33 cellular contexts compared by ENCODE assay signal in genomic region chr17:48247603-48248002, GRCh38.
"Had no signal": no experiment of that assay in that cellular context is flagged by ENCODE, and none has a peak within 500 bp of the region (broad histone marks: within the 10 kb centered on the region; RNA-seq: fewer than 3 reads in every experiment).

No MANE protein-coding gene starts in this region.

- H3K9me3 Mint-ChIP-seq: activated CD4-positive, alpha-beta memory T cell treated with anti-CD3 and anti-CD28 coated beads, Interleukin-2, amount 10 ng/mL, durations not matched to agents 7 days and 5 days; activated naive CD8-positive, alpha-beta T cell treated with anti-CD3 and anti-CD28 coated beads for 36 hours; activated T-cell treated with anti-CD3 and anti-CD28 coated beads, Interleukin-2, amount 50 U/mL, for 72 hours; activated T-helper 17 cell treated with anti-CD3 and anti-CD28 coated beads, Interleukin-2, amount 50 U/mL, for 72 hours; central memory CD8-positive, alpha-beta T cell; dendritic cell treated with granulocyte-macrophage colony-stimulating factor and Interleukin-4, amounts not matched to agents 40 ng/mL and 50 ng/mL, for 4 days had no signal

- H3K36me3 ChIP-seq: brain microvascular endothelial cell, cardiac muscle cell, colonic mucosa, MG63, SJCRH30, WERI-Rb-1 had no signal

- H3K4me3 ChIP-seq: cardiac muscle cell, colonic mucosa, MG63, PC-9, SJCRH30, SK-N-MC had no signal

- H3K27me3 ChIP-seq: brain microvascular endothelial cell, colonic mucosa, MG63, SJCRH30 had no signal

- DNase-seq: activated CD4-positive, alpha-beta memory T cell treated with anti-CD3 and anti-CD28 coated beads, Interleukin-2, amount 10 ng/mL, durations not matched to agents 7 days and 5 days; activated CD4-positive, alpha-beta T cell treated with anti-CD3 and anti-CD28 coated beads for 1 hour; activated CD4-positive, alpha-beta T cell treated with anti-CD3 and anti-CD28 coated beads for 48 hours; activated CD4-positive, CD25-positive, alpha-beta regulatory T cell; activated CD8-positive, alpha-beta memory T cell treated with anti-CD3 and anti-CD28 coated beads for 24 hours; activated CD8-positive, alpha-beta memory T cell treated with anti-CD3 and anti-CD28 coated beads, Interleukin-2, amount 10 ng/mL, durations not matched to agents 7 days and 5 days; activated CD8-positive, alpha-beta memory T cell treated with anti-CD3 and anti-CD28 coated beads, Interleukin-2, amount 50 U/mL, for 48 hours; activated effector memory CD4-positive, alpha-beta T cell treated with anti-CD3 and anti-CD28 coated beads, Interleukin-2, amount 50 U/mL, for 16 hours; activated naive CD4-positive, alpha-beta T cell; activated naive CD4-positive, alpha-beta T cell treated with anti-CD3 and anti-CD28 coated beads, Interleukin-2, amount 50 U/mL, for 16 hours; activated naive CD8-positive, alpha-beta T cell treated with anti-CD3 and anti-CD28 coated beads for 36 hours; activated T-cell treated with anti-CD3 and anti-CD28 coated beads, Interleukin-2, amount 50 U/mL, for 72 hours; amniotic stem cell; aorta; brain microvascular endothelial cell; colonic mucosa; MG63; NCI-H1092; NCI-H1436 treated with DMSO at 0.1 percent for 48 hours; NCI-H1694 treated with DMSO at 0.1 percent for 48 hours; NCI-H2029; NCI-H345; NCI-H524 treated with DMSO at 0.1 percent for 48 hours; PC-9; Right ventricle myocardium superior; SJCRH30; T1000; WERI-Rb-1 had no signal

- H3K9me3 ChIP-seq: colonic mucosa, MG63, SJCRH30 had no signal

- H3K4me3 Mint-ChIP-seq: activated CD4-positive, alpha-beta memory T cell treated with anti-CD3 and anti-CD28 coated beads, Interleukin-2, amount 10 ng/mL, durations not matched to agents 7 days and 5 days; activated CD8-positive, alpha-beta memory T cell treated with anti-CD3 and anti-CD28 coated beads, Interleukin-2, amount 10 ng/mL, durations not matched to agents 7 days and 5 days; activated naive CD8-positive, alpha-beta T cell treated with anti-CD3 and anti-CD28 coated beads for 36 hours; activated T-cell treated with anti-CD3 and anti-CD28 coated beads, Interleukin-2, amount 50 U/mL, for 72 hours; activated T-helper 17 cell treated with anti-CD3 and anti-CD28 coated beads, Interleukin-2, amount 50 U/mL, for 72 hours; central memory CD8-positive, alpha-beta T cell; dendritic cell treated with granulocyte-macrophage colony-stimulating factor and Interleukin-4, amounts not matched to agents 40 ng/mL and 50 ng/mL, for 4 days had no signal

- H3K4me1 ChIP-seq: colonic mucosa had no signal

- H3K36me3 Mint-ChIP-seq: activated naive CD8-positive, alpha-beta T cell treated with anti-CD3 and anti-CD28 coated beads for 36 hours had no signal

- H3K27ac Mint-ChIP-seq: activated CD4-positive, alpha-beta memory T cell treated with anti-CD3 and anti-CD28 coated beads, Interleukin-2, amount 10 ng/mL, durations not matched to agents 7 days and 5 days; activated CD8-positive, alpha-beta memory T cell treated with anti-CD3 and anti-CD28 coated beads, Interleukin-2, amount 10 ng/mL, durations not matched to agents 7 days and 5 days; activated naive CD8-positive, alpha-beta T cell treated with anti-CD3 and anti-CD28 coated beads for 36 hours; activated T-helper 17 cell treated with anti-CD3 and anti-CD28 coated beads, Interleukin-2, amount 50 U/mL, for 72 hours; dendritic cell treated with granulocyte-macrophage colony-stimulating factor and Interleukin-4, amounts not matched to agents 40 ng/mL and 50 ng/mL, for 4 days had no signal

- H3K27ac ChIP-seq: brain microvascular endothelial cell, cardiac muscle cell, colonic mucosa, PC-9, SJCRH30, SK-N-MC, WERI-Rb-1 had no signal

- ATAC-seq: activated CD8-positive, alpha-beta memory T cell treated with anti-CD3 and anti-CD28 coated beads, Interleukin-2, amount 10 ng/mL, durations not matched to agents 7 days and 5 days; activated T-cell treated with anti-CD3 and anti-CD28 coated beads, Interleukin-2, amount 50 U/mL, for 72 hours; activated T-helper 17 cell treated with anti-CD3 and anti-CD28 coated beads, Interleukin-2, amount 50 U/mL, for 72 hours had no signal

- H3K27me3 Mint-ChIP-seq: activated CD4-positive, alpha-beta memory T cell treated with anti-CD3 and anti-CD28 coated beads, Interleukin-2, amount 10 ng/mL, durations not matched to agents 7 days and 5 days; activated CD8-positive, alpha-beta memory T cell treated with anti-CD3 and anti-CD28 coated beads, Interleukin-2, amount 10 ng/mL, durations not matched to agents 7 days and 5 days; activated naive CD8-positive, alpha-beta T cell treated with anti-CD3 and anti-CD28 coated beads for 36 hours; activated T-helper 17 cell treated with anti-CD3 and anti-CD28 coated beads, Interleukin-2, amount 50 U/mL, for 72 hours; central memory CD8-positive, alpha-beta T cell had no signal
